10 cellular contexts compared by ENCODE assay signal in genomic region chr7:137882261-137882668, GRCh38. TPM values are rescaled to one million over a fixed set of nuclear protein-coding genes. Genes with fewer than 3 reads are reported as not detected.
DNase-seq lines count a peak whose midpoint lies in the region; FAIRE-seq and TF ChIP-seq lines count a peak whose summit lies in the region.
"Had no signal": no experiment of that assay in that cellular context is flagged by ENCODE, and none has a peak within 500 bp of the region (broad histone marks: within the 10 kb centered on the region; RNA-seq: fewer than 3 reads in every experiment).

No MANE protein-coding gene starts in this region.

- H3K4me1 ChIP-seq in small intestine (ENCODE audit: control insufficient read depth in 2 of 2, insufficient read depth in 1 of 2, low read depth in 1 of 2, low read length in 1 of 2): no peaks in the 10 kb centered on the region

- 81 to 93% (median 90%) methylated on average over 5 of the region's 5 CpGs for WGBS in small intestine, 3 donors

- FAIRE-seq in small intestine (lab: Jason Lieb, UNC): no peak
- FAIRE-seq: A204.1 had no signal

- H3K27ac ChIP-seq in small intestine (ENCODE audit: low read depth in 1 of 2, low read length in 1 of 2): no peak overlapping the region

- no peaks in the 10 kb centered on the region for H3K9me3 ChIP-seq in small intestine (ENCODE audit: control insufficient read depth, low read depth)

- peak; percentile 53 for DNase-seq in NK-92 treated with Interleukin-12 subunit alpha and Interleukin-12 subunit beta, amount 100 ng/mL, for 24 hours (lab: John Stamatoyannopoulos, UW)
- DNase-seq in NK-92 (lab: John Stamatoyannopoulos, UW; ENCODE audit: unreplicated experiment): no peak
- peak; percentile 67 for DNase-seq in GOT3 (lab: John Stamatoyannopoulos, UW)
- DNase-seq in LHCN-M2 (ENCODE audit: low read depth): peak; percentile 100
- peak; percentile 98 for DNase-seq in choroid plexus epithelial cell (ENCODE audit: low read depth)
- DNase-seq in stimulated activated CD8-positive, alpha-beta memory T cell treated with anti-CD3 and anti-CD28 coated beads, Interleukin-4, amount 100 ng/mL, for 48 hours: peak; percentile 44
- DNase-seq in small intestine: no peak
- DNase-seq in RPMI8226: no peak

- H3K27me3 ChIP-seq in small intestine (ENCODE audit: control insufficient read depth in 2 of 2, insufficient read depth in 2 of 2, low read length in 2 of 2): no peaks in the 10 kb centered on the region

- H3K36me3 ChIP-seq in small intestine (ENCODE audit: control insufficient read depth in 2 of 2, insufficient read depth in 2 of 2, low read length in 2 of 2): peaks cover 12 to 38% of the 10 kb centered on the region in 2 donors

- no peak for TF ChIP-seq CTCF in choroid plexus epithelial cell (conservative IDR thresholded peaks at IDR 0.05; ENCODE audit: low read depth, low read length)

- no peak overlapping the region for H3K4me3 ChIP-seq in choroid plexus epithelial cell (ENCODE audit: low read depth, low read length)
- no peak overlapping the region for H3K4me3 ChIP-seq in small intestine (ENCODE audit: low read depth in 1 of 2, low read length in 2 of 2)

RNA-seq across cellular contexts. Expression of gene DGKI, which starts 35.5 kb away (rescaled TPM):
- total RNA-seq in LHCN-M2 (2014; rRNA removed): 4.2 and 5.3 TPM in 2 replicates
- polyA plus RNA-seq in LHCN-M2 (2012): 4.4 TPM
- polyA plus RNA-seq in small intestine: under 1 TPM in 1 of 3 donors, not detected in 2; 0.54 TPM
- polyA plus RNA-seq: naive thymus-derived CD4-positive, alpha-beta T cell had no signal

Comparison
In these comparisons a context has a peak if more than half of its experiments do, and no peak if none do; other contexts are left out.
1. DNase-seq: peak in NK-92 treated with Interleukin-12 subunit alpha and Interleukin-12 subunit beta, amount 100 ng/mL, for 24 hours (single experiment), GOT3 (single experiment), LHCN-M2 (single experiment), choroid plexus epithelial cell (single experiment) and stimulated activated CD8-positive, alpha-beta memory T cell treated with anti-CD3 and anti-CD28 coated beads, Interleukin-4, amount 100 ng/mL, for 48 hours (single experiment); none in NK-92 (single experiment), small intestine (single experiment) and RPMI8226 (single experiment).